18 cellular contexts compared by ENCODE assay signal in the genomic region with DNA sequence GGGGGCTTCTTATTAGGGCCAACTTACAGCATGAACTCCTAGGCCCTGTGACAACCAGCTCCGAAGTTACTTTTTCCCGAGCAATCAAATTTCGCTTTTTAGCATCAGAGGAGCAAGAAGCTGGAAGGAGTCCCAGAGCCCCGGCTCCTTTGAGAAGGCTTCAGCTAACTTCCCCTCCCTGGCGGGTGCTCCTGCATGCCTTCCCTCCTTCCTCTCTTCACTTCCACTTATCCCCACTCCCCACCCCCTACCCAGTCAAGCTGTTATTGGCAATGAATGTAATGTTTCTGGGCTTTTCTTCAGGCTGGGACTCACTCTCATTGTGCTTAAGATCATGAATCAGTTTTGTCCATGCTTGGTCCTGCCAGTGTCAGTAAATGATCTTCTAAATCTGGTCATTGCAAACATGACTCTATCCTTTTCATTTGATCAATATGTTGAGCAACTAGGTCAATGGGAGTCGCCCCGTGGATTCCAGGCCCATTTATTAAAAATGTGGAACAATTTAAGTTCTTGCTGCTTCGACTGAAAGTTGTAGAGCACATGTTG.
DNase-seq lines count a peak whose midpoint lies in the region; ATAC-seq and TF ChIP-seq lines count a peak whose summit lies in the region.
"Had no signal": no experiment of that assay in that cellular context is flagged by ENCODE, and none has a peak within 500 bp of the region (broad histone marks: within the 10 kb centered on the region; RNA-seq: fewer than 3 reads in every experiment).

No MANE protein-coding gene starts in this region.

- H3K4me3 Mint-ChIP-seq in HFFc6: peak overlapping the region; percentile 74
- H3K4me3 Mint-ChIP-seq: activated CD4-positive, alpha-beta T cell treated with anti-CD3 and anti-CD28 coated beads for 36 hours; activated naive CD8-positive, alpha-beta T cell treated with anti-CD3 and anti-CD28 coated beads, Interleukin-2, amount 10 ng/mL, durations not matched to agents 7 days and 5 days had no signal

- ATAC-seq in left ventricle myocardium superior (no peak), gastrocnemius medialis (no peak), GM21390 (IDR thresholded peaks at IDR 0.05; ENCODE audit: unreplicated experiment) (no peak), GM21786 (IDR thresholded peaks at IDR 0.05; ENCODE audit: unreplicated experiment) (no peak)
- ATAC-seq: T-helper 17 cell, upper lobe of right lung had no signal

- no peaks in the 10 kb centered on the region for H3K9me3 ChIP-seq in gastrocnemius medialis
- H3K9me3 ChIP-seq: upper lobe of right lung had no signal

- no peaks in the 10 kb centered on the region for H3K27me3 ChIP-seq in gastrocnemius medialis
- H3K27me3 ChIP-seq: upper lobe of right lung had no signal

- in situ Hi-C loops in gastrocnemius medialis (cut with MboI; ENCODE audit: low sequenced_read_pairs in 4 of 4): loop anchor here in 2 of 4 donors (25.0 kb wide), 1 partner anchor 579 kb away; the partner anchor contains the start of gene CASQ2 (in 2 of the 2)

- peaks cover 99% of the 10 kb centered on the region for H3K4me1 Mint-ChIP-seq in HFFc6 (ENCODE audit: low read depth)

- peaks cover 24 to 52% of the 10 kb centered on the region in 2 donors for H3K4me1 ChIP-seq in gastrocnemius medialis
- H3K4me1 ChIP-seq: upper lobe of right lung had no signal

- TF ChIP-seq CTCF in HFFc6 (IDR thresholded peaks at IDR 0.05) (no peak), gastrocnemius medialis (IDR thresholded peaks at IDR 0.05 in 4 of 5, conservative IDR thresholded peaks at IDR 0.05 in 1 of 5) (no peak)

- DNase-seq in HFFc6 (no peak), UCSD-AML1 (lab: John Stamatoyannopoulos, UW; ENCODE audit: unreplicated experiment) (peak; percentile 34), left ventricle myocardium superior (peak; percentile 54), gastrocnemius medialis (peak in 1 of 2 donors; percentile 23), HuH-7 (ENCODE audit: low spot score) (no peak)
- DNase-seq: activated naive CD8-positive, alpha-beta T cell treated with anti-CD3 and anti-CD28 coated beads, Interleukin-2, amount 10 ng/mL, durations not matched to agents 7 days and 5 days; cerebellar nuclear complex; DMS 273 treated with DMSO at 0.1 percent for 48 hours; glutamatergic neuron; kidney glomerular epithelial cell; stimulated activated CD8-positive, alpha-beta memory T cell treated with anti-CD3 and anti-CD28 coated beads, Interleukin-4, amount 100 ng/mL, for 48 hours; T-helper 17 cell; upper lobe of right lung had no signal

- peak overlapping the region; percentile 86 to 96 (median 90) for H3K27ac ChIP-seq in gastrocnemius medialis
- H3K27ac ChIP-seq: RWPE1, upper lobe of right lung had no signal

- H3K4me3 ChIP-seq in gastrocnemius medialis: peak overlapping the region in 2 of 4 donors; percentile 37 to 50
- H3K4me3 ChIP-seq: upper lobe of right lung had no signal

- H3K27ac Mint-ChIP-seq in HFFc6: peak overlapping the region; percentile 98
- H3K27ac Mint-ChIP-seq: activated CD4-positive, alpha-beta T cell treated with anti-CD3 and anti-CD28 coated beads for 36 hours; activated naive CD8-positive, alpha-beta T cell treated with anti-CD3 and anti-CD28 coated beads, Interleukin-2, amount 10 ng/mL, durations not matched to agents 7 days and 5 days; progenitor cell of endocrine pancreas had no signal

- peaks cover 25% of the 10 kb centered on the region for H3K36me3 Mint-ChIP-seq in HFFc6 (ENCODE audit: low read depth)
- H3K36me3 Mint-ChIP-seq: activated naive CD8-positive, alpha-beta T cell treated with anti-CD3 and anti-CD28 coated beads, Interleukin-2, amount 10 ng/mL, durations not matched to agents 7 days and 5 days had no signal

- H3K9me3 Mint-ChIP-seq in HFFc6: no peaks in the 10 kb centered on the region
- H3K9me3 Mint-ChIP-seq: activated naive CD8-positive, alpha-beta T cell treated with anti-CD3 and anti-CD28 coated beads, Interleukin-2, amount 10 ng/mL, durations not matched to agents 7 days and 5 days had no signal

- H3K27me3 Mint-ChIP-seq in HFFc6 (ENCODE audit: insufficient read depth): no peaks in the 10 kb centered on the region; the same call in 1 of the 2 replicates
- H3K27me3 Mint-ChIP-seq: activated CD4-positive, alpha-beta T cell treated with anti-CD3 and anti-CD28 coated beads for 36 hours; activated naive CD8-positive, alpha-beta T cell treated with anti-CD3 and anti-CD28 coated beads, Interleukin-2, amount 10 ng/mL, durations not matched to agents 7 days and 5 days; progenitor cell of endocrine pancreas had no signal

- TF ChIP-seq POLR2A in gastrocnemius medialis (IDR thresholded peaks at IDR 0.05): no peak

- H3K36me3 ChIP-seq in gastrocnemius medialis: no peaks in the 10 kb centered on the region
- H3K36me3 ChIP-seq: upper lobe of right lung had no signal

- intact Hi-C loops in left ventricle myocardium superior (cut with micrococcal nuclease) (no loop called here), gastrocnemius medialis (cut with DNase I; ENCODE audit: low total_unique reads) (loop anchor here (2.0 to 5.0 kb wide), 4 partner anchors 45 to 574 kb away; partner anchors contain the start of gene CSDE1)

Comparison
In these comparisons a context has a peak if more than half of its experiments do, and no peak if none do; other contexts are left out.
1. DNase-seq: peak in UCSD-AML1 (single experiment) and left ventricle myocardium superior (single experiment); none in HFFc6 (single experiment) and HuH-7 (single experiment).